1 cellular context compared by ENCODE assay signal in the genomic region with DNA sequence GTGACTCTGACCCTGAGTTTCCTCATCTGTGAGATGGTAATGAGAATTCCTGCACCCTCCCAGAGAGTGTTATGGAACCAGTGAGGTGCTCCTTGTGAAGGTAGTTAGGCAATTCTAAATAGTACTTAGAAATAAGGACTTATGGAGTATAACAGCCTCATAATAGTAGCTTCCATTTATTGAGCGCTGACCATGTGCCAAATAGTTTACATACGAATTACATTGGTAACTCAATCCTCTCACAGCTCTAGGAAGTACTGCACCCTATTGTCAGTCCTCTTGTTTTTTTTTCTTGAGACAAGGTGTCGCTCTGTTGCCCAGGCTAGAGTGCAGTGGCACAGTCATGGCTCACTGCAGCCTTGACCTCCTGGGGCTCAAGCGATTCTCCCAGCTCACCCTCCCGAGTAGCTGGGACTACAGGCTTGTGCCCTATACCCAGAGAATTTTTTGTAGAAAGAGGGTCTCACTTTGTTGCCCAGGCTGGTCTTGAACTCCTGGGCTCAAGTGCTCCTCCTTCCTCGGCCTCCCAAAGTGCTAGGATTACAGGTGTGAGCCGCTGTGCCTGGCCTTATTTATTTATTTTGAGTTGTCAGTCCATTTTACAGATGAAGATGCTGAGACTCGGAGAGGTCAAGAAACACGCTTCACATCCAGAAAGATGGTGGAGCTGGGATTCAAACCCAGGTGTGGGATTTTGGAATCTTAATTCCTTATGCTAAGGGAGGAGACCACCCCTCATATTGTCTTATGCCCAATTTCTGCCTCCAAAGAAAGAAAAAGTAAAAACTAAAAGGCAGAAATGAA.
TF ChIP-seq lines count a peak whose summit lies in the region.

No MANE protein-coding gene starts in this region.

TF ChIP-seq in H1, 55 proteins besides CTCF, POLR2A, EP300 and RAD21:
- TF ChIP-seq CHD1 (IDR thresholded peaks at IDR 0.05; ENCODE audit: low read depth, low read length) (no peak), KDM4A (IDR thresholded peaks at IDR 0.05; ENCODE audit: low read depth, low read length, severe bottlenecking) (no peak), BACH1 (IDR thresholded peaks at IDR 0.05; ENCODE audit: low read length) (no peak), POLR2AphosphoS5 (IDR thresholded peaks at IDR 0.05; ENCODE audit: low read depth, low read length) (no peak), JUND (IDR thresholded peaks at IDR 0.05; ENCODE audit: low read length) (no peak), NANOG (IDR thresholded peaks at IDR 0.05; ENCODE audit: insufficient read depth, low read depth, low read length, poor library complexity, severe bottlenecking) (no peak), POU5F1 (IDR thresholded peaks at IDR 0.05; ENCODE audit: low read depth, low read length) (no peak), SIX5 (IDR thresholded peaks at IDR 0.05; ENCODE audit: low read depth, low read length) (no peak), GABPA (IDR thresholded peaks at IDR 0.05; ENCODE audit: borderline replicate concordance, insufficient read depth, low read length) (no peak), BCL11A (IDR thresholded peaks at IDR 0.05; ENCODE audit: low read depth in 2 of 2, low read length in 2 of 2) (no peak), ZNF274 (IDR thresholded peaks at IDR 0.05; ENCODE audit: borderline replicate concordance, extremely low read depth, low read length) (no peak), HDAC6 (IDR thresholded peaks at IDR 0.05; ENCODE audit: low read depth, low read length) (no peak), SAP30 (IDR thresholded peaks at IDR 0.05; ENCODE audit: insufficient read depth, insufficient replicate concordance, low read length) (no peak), TAF7 (optimal IDR thresholded peaks at IDR 0.05; ENCODE audit: borderline replicate concordance, low read depth, low read length) (no peak), SIRT6 (IDR thresholded peaks at IDR 0.05; ENCODE audit: low read length) (no peak), JUN (IDR thresholded peaks at IDR 0.05; ENCODE audit: low read depth, low read length) (no peak)
- TF ChIP-seq, protein P1, sequence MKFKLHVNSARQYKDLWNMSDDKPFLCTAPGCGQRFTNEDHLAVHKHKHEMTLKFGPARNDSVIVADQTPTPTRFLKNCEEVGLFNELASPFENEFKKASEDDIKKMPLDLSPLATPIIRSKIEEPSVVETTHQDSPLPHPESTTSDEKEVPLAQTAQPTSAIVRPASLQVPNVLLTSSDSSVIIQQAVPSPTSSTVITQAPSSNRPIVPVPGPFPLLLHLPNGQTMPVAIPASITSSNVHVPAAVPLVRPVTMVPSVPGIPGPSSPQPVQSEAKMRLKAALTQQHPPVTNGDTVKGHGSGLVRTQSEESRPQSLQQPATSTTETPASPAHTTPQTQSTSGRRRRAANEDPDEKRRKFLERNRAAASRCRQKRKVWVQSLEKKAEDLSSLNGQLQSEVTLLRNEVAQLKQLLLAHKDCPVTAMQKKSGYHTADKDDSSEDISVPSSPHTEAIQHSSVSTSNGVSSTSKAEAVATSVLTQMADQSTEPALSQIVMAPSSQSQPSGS (IDR thresholded peaks at IDR 0.05; ENCODE audit: low read length), result no peak
